ENCODE assay signal across 8 cellular contexts in genomic region chr2:79393806-79394484, GRCh38.
A peak's percentile ranks its signal among the peaks of the same experiment; 100 is the strongest.
DNase-seq lines count a peak whose midpoint lies in the region; ATAC-seq and TF ChIP-seq lines count a peak whose summit lies in the region.
"Had no signal": no experiment of that assay in that cellular context is flagged by ENCODE, and none has a peak within 500 bp of the region (broad histone marks: within the 10 kb centered on the region; RNA-seq: fewer than 3 reads in every experiment).

No MANE protein-coding gene starts in this region.

- H3K36me3 ChIP-seq in NT2/D1 (ENCODE audit: insufficient read depth, insufficient read length, low read length): no peaks in the 10 kb centered on the region
- H3K36me3 ChIP-seq in right atrium auricular region: no peaks in the 10 kb centered on the region

- H3K9ac ChIP-seq in NT2/D1 (ENCODE audit: insufficient read length, low read depth): peak overlapping the region; percentile 3

- H3K4me3 ChIP-seq in NT2/D1 (ENCODE audit: insufficient read length, low read depth): no peak overlapping the region
- no peak overlapping the region for H3K4me3 ChIP-seq in right atrium auricular region

- H3K9me3 ChIP-seq in NT2/D1 (ENCODE audit: insufficient read depth, low read length): no peaks in the 10 kb centered on the region; the same call in 1 of the 2 replicates
- H3K9me3 ChIP-seq in right atrium auricular region: no peaks in the 10 kb centered on the region

- no peak for TF ChIP-seq CTCF in right atrium auricular region (IDR thresholded peaks at IDR 0.05)

- H3K27ac ChIP-seq in right atrium auricular region: no peak overlapping the region

- H3K27me3 ChIP-seq in NT2/D1 (ENCODE audit: insufficient read depth, insufficient read length) (no peaks in the 10 kb centered on the region), right atrium auricular region (no peaks in the 10 kb centered on the region)

- H3K4me1 ChIP-seq in NT2/D1 (ENCODE audit: insufficient read depth, insufficient read length) (no peaks in the 10 kb centered on the region), right atrium auricular region (no peaks in the 10 kb centered on the region)

- DNase-seq in M059J (ENCODE audit: low read depth) (peak; percentile 46), NT2/D1 (ENCODE audit: low read depth, low spot score) (peak; percentile 81), right atrium auricular region (ENCODE audit: low spot score) (peak; percentile 56), retina (peak; percentile 83)
- no peak for DNase-seq in stimulated activated CD8-positive, alpha-beta memory T cell treated with anti-CD3 and anti-CD28 coated beads, Interleukin-4, amount 100 ng/mL, for 48 hours
- DNase-seq: Calu3 had no signal

- no peak for ATAC-seq in HG03439 (IDR thresholded peaks at IDR 0.05; ENCODE audit: unreplicated experiment)
- no peak for ATAC-seq in HG03378 (IDR thresholded peaks at IDR 0.05; ENCODE audit: unreplicated experiment)
